ENCODE assay signal across 23 cellular contexts in genomic region chr15:29664406-29664805, GRCh38.
DNase-seq lines count a peak whose midpoint lies in the region; ATAC-seq lines count a peak whose summit lies in the region.
"Had no signal": no experiment of that assay in that cellular context is flagged by ENCODE, and none has a peak within 500 bp of the region (broad histone marks: within the 10 kb centered on the region; RNA-seq: fewer than 3 reads in every experiment).

No MANE protein-coding gene starts in this region.

- DNase-seq in mesenteric fat pad (ENCODE audit: low spot score): peak; percentile 65
- no peak for DNase-seq in aorta
- DNase-seq in left cardiac atrium: no peak
- DNase-seq: 8988T; ACHN; BE2C; C1 segment of cervical spinal cord; CD4-positive, alpha-beta memory T cell; CD4-positive, CD25-positive, alpha-beta regulatory T cell; CD8-positive, alpha-beta memory T cell; COR-L47; DMS 273 treated with DMSO at 0.1 percent for 48 hours; DMS153; DMS53; DMS79; DND-41; EL; GDM1 had no signal

- H3K4me3 ChIP-seq in skeletal muscle satellite cell (ENCODE audit: low read length): no peak overlapping the region
- no peak overlapping the region for H3K4me3 ChIP-seq in aorta (ENCODE audit: low read length in 2 of 2)
- H3K4me3 ChIP-seq: BLaER1, GM12878 had no signal

- peak; percentile 23 for ATAC-seq in aorta (ENCODE audit: low FRiP score)
- ATAC-seq in HG03280 (IDR thresholded peaks at IDR 0.05; ENCODE audit: unreplicated experiment): no peak
- no peak for ATAC-seq in left cardiac atrium
- no peak for ATAC-seq in GM19397 (IDR thresholded peaks at IDR 0.05; ENCODE audit: unreplicated experiment)
- ATAC-seq: GM12878 had no signal

- H3K27me3 ChIP-seq in skeletal muscle satellite cell (ENCODE audit: control insufficient read depth, insufficient read depth, low read length) (peaks cover 7% of the 10 kb centered on the region), aorta (ENCODE audit: control insufficient read depth in 1 of 2, insufficient read depth in 2 of 2, low read length in 1 of 2) (no peaks in the 10 kb centered on the region)
- H3K27me3 ChIP-seq: BE2C, BLaER1 had no signal

- H3K4me1 ChIP-seq in skeletal muscle satellite cell (ENCODE audit: control insufficient read depth, insufficient read depth, low read length) (peaks cover 2% of the 10 kb centered on the region), aorta (ENCODE audit: control insufficient read depth in 1 of 2, insufficient read depth in 2 of 2, low read length in 2 of 2) (no peaks in the 10 kb centered on the region)
- H3K4me1 ChIP-seq: BE2C had no signal

- intact Hi-C loops in aorta (cut with DNase I): loop anchor here in 1 of 2 donors (10.0 kb wide), 1 partner anchor 410 kb away; no protein-coding TSS in a partner anchor
- intact Hi-C loops in left cardiac atrium (cut with DNase I): loop anchor here in 1 of 2 donors (10.0 kb wide), 1 partner anchor 380 kb away; no protein-coding TSS in a partner anchor

- no peak overlapping the region for H3K9ac ChIP-seq in skeletal muscle satellite cell (ENCODE audit: low read depth, low read length)
- H3K9ac ChIP-seq: BLaER1 had no signal

- 68 to 71% methylated on average over 13 of the region's 13 CpGs for WGBS in aorta, 2 donors

- H3K9me3 ChIP-seq in skeletal muscle satellite cell (replicated peaks; ENCODE audit: low read length) (no peaks in the 10 kb centered on the region), aorta (ENCODE audit: control insufficient read depth, low read length) (no peaks in the 10 kb centered on the region)
- H3K9me3 ChIP-seq: BE2C, BLaER1 had no signal

- no peaks in the 10 kb centered on the region for H3K36me3 ChIP-seq in skeletal muscle satellite cell (ENCODE audit: insufficient read depth, low read length)
- H3K36me3 ChIP-seq in aorta (ENCODE audit: control insufficient read depth in 1 of 2, insufficient read depth in 2 of 2, low read length in 1 of 2): no peaks in the 10 kb centered on the region
- H3K36me3 ChIP-seq: BE2C, BLaER1 had no signal

- H3K27ac ChIP-seq in aorta (ENCODE audit: low read depth in 1 of 2, low read length in 2 of 2): no peak overlapping the region
- H3K27ac ChIP-seq: BLaER1 had no signal

- peak overlapping the region; percentile 35 for H3K4me2 ChIP-seq in skeletal muscle satellite cell (ENCODE audit: low read length)
